2 cellular contexts compared by ENCODE assay signal in genomic region chr1:197965132-197965707, GRCh38.
TF ChIP-seq lines count a peak whose summit lies in the region.

No MANE protein-coding gene starts in this region.

TF ChIP-seq in HepG2, 621 proteins besides CTCF, POLR2A, EP300 and RAD21:
- TF ChIP-seq ZNF138 (CRISPR knock-in tag; IDR thresholded peaks at IDR 0.05; ENCODE audit: low read depth): no peak
- peak; percentile 9; the same call in 1 of the 2 replicates for TF ChIP-seq ATF7 (IDR thresholded peaks at IDR 0.05)
- no peak for TF ChIP-seq ATF7 (CRISPR knock-in tag; IDR thresholded peaks at IDR 0.05)

TF ChIP-seq in IMR-90, 13 proteins besides CTCF, POLR2A, EP300 and RAD21:
- TF ChIP-seq CEBPB (IDR thresholded peaks at IDR 0.05; ENCODE audit: low read depth, low read length) (peak; percentile 66), RCOR1 (IDR thresholded peaks at IDR 0.05; ENCODE audit: insufficient replicate concordance, low read length) (no peak), MXI1 (IDR thresholded peaks at IDR 0.05; ENCODE audit: borderline replicate concordance, low read depth, low read length) (no peak)
TF ChIP-seq in IMR-90: peak in this region for 1.
